In the genomic region with DNA sequence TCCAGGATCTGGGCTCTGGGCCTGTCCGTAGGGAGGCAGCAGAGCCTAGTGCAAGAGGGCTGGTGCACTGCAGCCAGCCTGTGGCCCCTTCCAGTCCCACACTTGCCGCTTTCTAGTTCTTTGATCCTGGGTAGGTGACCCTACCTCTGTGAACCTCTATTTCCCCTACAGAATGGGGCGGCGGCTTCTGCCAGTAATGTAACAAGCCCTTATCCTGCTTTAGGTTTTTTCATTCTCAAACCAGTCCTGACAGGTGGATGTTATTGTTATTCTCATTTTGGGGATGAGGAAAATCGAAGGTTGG, we compare ENCODE assay signal across 8 cellular contexts. TPM values are rescaled to one million over a fixed set of nuclear protein-coding genes. Genes with fewer than 3 reads are reported as not detected.
DNase-seq lines count a peak whose midpoint lies in the region; ATAC-seq and TF ChIP-seq lines count a peak whose summit lies in the region.

No MANE protein-coding gene starts in this region.

- DNase-seq in HT-29 (ENCODE audit: low spot score) (peak; percentile 61), MCF 10A (ENCODE audit: unreplicated experiment) (no peak), lung microvascular endothelial cell (ENCODE audit: low read depth in 2 of 2) (peak; percentile 71 to 77), vagina (ENCODE audit: extremely low spot score in 2 of 2) (no peak), SKM-1 treated with dmso at 0.1 percent for 144 hours (lab: John Stamatoyannopoulos, UW; ENCODE audit: unreplicated experiment) (no peak), D341Med (ENCODE audit: low spot score) (no peak)

- CTCF ChIA-PET in MCF 10A (lab: Yijun Ruan, JAX) = no interaction called here

- ATAC-seq in HG03460 (IDR thresholded peaks at IDR 0.05; ENCODE audit: unreplicated experiment) = no peak

- no TSS peak for BruUV-seq in MCF 10A (replicated peaks; lab: Mats Ljungman, UMichigan)

- H3K4me3 ChIP-seq in vagina = peak overlapping the region; percentile 82 to 99

- H3K4me1 Mint-ChIP-seq in MCF 10A (ENCODE audit: insufficient read depth, unreplicated experiment) = peaks cover 4% of the 10 kb centered on the region

- no peak for TF ChIP-seq POLR2A in vagina (IDR thresholded peaks at IDR 0.05)

- H3K36me3 ChIP-seq in vagina = peaks cover 0 to 7% of the 10 kb centered on the region in 2 donors

- no peaks in the 10 kb centered on the region for H3K9me3 ChIP-seq in vagina

- peak overlapping the region; percentile 89 for H3K27ac ChIP-seq in vagina

- peak overlapping the region; percentile 78 for H3K4me3 Mint-ChIP-seq in MCF 10A (ENCODE audit: unreplicated experiment)

- intact Hi-C loops in MCF 10A (cut with micrococcal nuclease) (loop anchor here (2.0 kb wide), 1 partner anchor 27 kb away; a partner anchor contains a TSS), vagina (cut with DNase I) (no loop called here)

- H3K27me3 Mint-ChIP-seq in MCF 10A (ENCODE audit: insufficient read depth, unreplicated experiment) = no peaks in the 10 kb centered on the region

- peaks cover 10% of the 10 kb centered on the region for H3K36me3 Mint-ChIP-seq in MCF 10A (ENCODE audit: insufficient read depth, unreplicated experiment)

- POLR2A ChIA-PET in MCF 10A (lab: Yijun Ruan, JAX) = interaction anchor here (1.1 to 4.5 kb wide), 2 partner anchors 27 to 66 kb away, joined by 4 to 21 read pairs; a partner anchor contains a TSS

- peaks cover 31% of the 10 kb centered on the region for H3K4me1 ChIP-seq in vagina

- H3K27ac Mint-ChIP-seq in MCF 10A (ENCODE audit: low read depth, unreplicated experiment) = peak overlapping the region; percentile 85

- H3K9me3 Mint-ChIP-seq in MCF 10A (ENCODE audit: unreplicated experiment) = no peaks in the 10 kb centered on the region

- peak; percentile 17 for TF ChIP-seq CTCF in GM12873 (IDR thresholded peaks at IDR 0.05; ENCODE audit: insufficient read depth, low read depth, low read length, missing control alignments)
- TF ChIP-seq CTCF in MCF 10A (IDR thresholded peaks at IDR 0.05; ENCODE audit: unreplicated experiment) = peak; percentile 19
- no peak for TF ChIP-seq CTCF in vagina (IDR thresholded peaks at IDR 0.05)

- H3K27me3 ChIP-seq in vagina = no peaks in the 10 kb centered on the region

RNA-seq across cellular contexts. Expression of a gene that starts 0.7 kb away (rescaled TPM):
- total RNA-seq in HT-29 (2014; rRNA removed; shearing (Covaris generic)) = 83.8 and 87.2 TPM in 2 replicates
- total RNA-seq in MCF 10A (2022) (26.2 and 28.4 TPM in 2 replicates), lung microvascular endothelial cell (16.1 and 20.8 TPM in 2 replicates), vagina (70.0 TPM)

RNA-seq across cellular contexts. Expression of a gene that starts 9.5 kb away (rescaled TPM):
- total RNA-seq in HT-29 (2014; rRNA removed; shearing (Covaris generic)) = 82.0 and 98.7 TPM in 2 replicates
- total RNA-seq in MCF 10A (2022) = 11.3 and 12.0 TPM in 2 replicates
- 10.0 and 11.5 TPM in 2 replicates for total RNA-seq in lung microvascular endothelial cell
- total RNA-seq in vagina = 15.5 TPM

RNA-seq across cellular contexts. Expression of a gene that starts 12.1 kb away (rescaled TPM):
- 0.99 and 3.1 TPM in 2 replicates for total RNA-seq in HT-29 (2014; rRNA removed; shearing (Covaris generic))
- 1.5 and 3.8 TPM in 2 replicates for total RNA-seq in MCF 10A (2022)
- total RNA-seq in lung microvascular endothelial cell = 0.22 and 0.40 TPM in 2 replicates
- 0.74 TPM for total RNA-seq in vagina

RNA-seq across cellular contexts. Expression of a gene that starts 13.5 kb away (rescaled TPM):
- total RNA-seq in HT-29 (2014; rRNA removed; shearing (Covaris generic)) = 33.6 and 34.6 TPM in 2 replicates
- total RNA-seq in MCF 10A (2022) (4.6 and 5.2 TPM in 2 replicates), lung microvascular endothelial cell (0.44 and 2.2 TPM in 2 replicates), vagina (9.6 TPM)

RNA-seq across cellular contexts. Expression of a gene that starts 18.9 kb away (rescaled TPM):
- total RNA-seq in HT-29 (2014; rRNA removed; shearing (Covaris generic)) = 98.9 and 117 TPM in 2 replicates
- total RNA-seq in MCF 10A (2022) (63.4 and 87.6 TPM in 2 replicates), lung microvascular endothelial cell (13.5 and 13.7 TPM in 2 replicates), vagina (51.6 TPM)

Comparison
In these comparisons a context has a peak if more than half of its experiments do, and no peak if none do; other contexts are left out.
1. CTCF ChIP-seq: peak in GM12873 (single experiment) and MCF 10A (single experiment); none in vagina (0 of 3).
2. DNase-seq: peak in HT-29 (single experiment) and lung microvascular endothelial cell (2 of 2); none in MCF 10A (single experiment), vagina (0 of 2), SKM-1 treated with dmso at 0.1 percent for 144 hours (single experiment) and D341Med (single experiment).